In the genomic region with DNA sequence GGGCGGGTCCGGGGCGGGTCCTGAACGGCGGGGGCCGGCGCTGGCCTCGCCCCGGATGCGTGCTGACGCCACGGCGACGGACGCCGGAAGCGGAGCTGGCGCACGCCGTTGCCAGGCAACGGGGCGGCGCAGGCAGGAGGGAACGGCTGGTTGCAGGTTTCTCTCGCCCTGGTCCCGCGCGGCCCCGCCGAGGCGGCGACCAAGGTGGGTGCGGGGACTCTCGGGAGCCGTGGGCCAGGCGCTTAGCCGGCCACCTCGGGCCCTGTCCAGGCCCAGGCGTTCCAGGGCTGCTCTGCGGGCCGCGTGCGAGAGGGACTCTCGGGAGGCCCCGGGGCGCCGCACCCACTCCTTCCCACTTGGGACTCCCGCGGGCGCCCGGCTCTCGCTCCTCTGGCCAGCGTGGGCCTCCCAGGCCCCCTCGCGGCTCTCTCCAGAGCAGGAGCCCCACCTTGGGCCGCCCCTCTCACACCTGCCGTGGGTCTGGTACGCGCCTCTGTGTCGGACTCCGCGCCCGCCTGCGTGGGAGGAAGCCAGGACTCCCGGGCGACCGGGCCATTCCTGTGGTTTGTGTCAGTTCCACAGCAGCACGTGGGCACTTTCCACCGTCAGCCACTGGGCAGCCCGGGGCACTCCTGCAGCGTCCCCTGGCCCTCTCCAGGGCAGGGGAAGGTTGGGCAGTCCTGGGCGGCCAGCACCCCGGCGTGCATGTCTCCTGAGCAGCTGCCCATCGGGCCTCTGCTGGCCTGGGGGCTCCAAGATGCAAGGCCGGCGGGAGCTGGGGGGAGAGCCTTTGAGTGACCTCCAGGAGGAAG, we compare ENCODE assay signal across 8 cellular contexts. TPM values are rescaled to one million over a fixed set of nuclear protein-coding genes. Genes with fewer than 3 reads are reported as not detected.
A peak's percentile ranks its signal among the peaks of the same experiment; 100 is the strongest.
DNase-seq lines count a peak whose midpoint lies in the region; ATAC-seq and TF ChIP-seq lines count a peak whose summit lies in the region.

CLBA1 (plus strand) TSS at position 114 of the 812 bp plus-strand sequence; CDS start at position 758, 644 bp downstream.

- no peaks in the 10 kb centered on the region for H3K4me1 ChIP-seq in GM23338 (ENCODE audit: insufficient read depth)
- peaks cover 18% of the 10 kb centered on the region for H3K4me1 ChIP-seq in SJCRH30
- peaks cover 8% of the 10 kb centered on the region for H3K4me1 ChIP-seq in testis

- DNase-seq in ELR (ENCODE audit: low read depth) (peak; percentile 93), GM23338 (ENCODE audit: low spot score) (peak; percentile 90), LHCN-M2 (ENCODE audit: low read depth) (peak; percentile 81), SJCRH30 (peak; percentile 84 to 90), head of caudate nucleus (peak in 40 of 42 donors; percentile 63 to 95 (median 90)), osteocyte (ENCODE audit: extremely low spot score, unreplicated experiment) (peak; percentile 96), testis (peak; percentile 88)
- peak; percentile 88 for DNase-seq in activated naive CD4-positive, alpha-beta T cell treated with anti-CD3 and anti-CD28 coated beads, Interleukin-2, amount 50 U/mL, for 16 hours

- no peak within 1 kb of the TSS for H3K27ac ChIP-seq in GM23338 (ENCODE audit: low read depth)
- H3K27ac ChIP-seq in SJCRH30, result no peak within 1 kb of the TSS
- peak within 1 kb of the TSS; percentile 56 to 78 for H3K27ac ChIP-seq in testis

- ATAC-seq in GM23338, result peak; percentile 90

- no peak for TF ChIP-seq CTCF in GM23338 (conservative IDR thresholded peaks at IDR 0.05; ENCODE audit: low read depth in 2 of 2)
- no peak for TF ChIP-seq CTCF in osteocyte (IDR thresholded peaks at IDR 0.05)
- TF ChIP-seq CTCF in testis (IDR thresholded peaks at IDR 0.05), result no peak

- H3K27me3 ChIP-seq in GM23338 (ENCODE audit: insufficient read depth), result no peaks in the 10 kb centered on the region
- H3K27me3 ChIP-seq in SJCRH30, result no peaks in the 10 kb centered on the region
- H3K27me3 ChIP-seq in testis, result no peaks in the 10 kb centered on the region

- no peaks in the 10 kb centered on the region for H3F3A ChIP-seq in GM23338 (replicated peaks; ENCODE audit: low read depth)

- H3K4me3 ChIP-seq in GM23338, result peak within 1 kb of the TSS; percentile 68
- H3K4me3 ChIP-seq in SJCRH30, result peak within 1 kb of the TSS; percentile 69
- peak within 1 kb of the TSS; percentile 85 to 87 for H3K4me3 ChIP-seq in testis

- H2AFZ ChIP-seq in GM23338, result no peak within 1 kb of the TSS

- H3K36me3 Mint-ChIP-seq in GM23338 (ENCODE audit: low read depth) (no peaks in the 10 kb centered on the region; the same call in 2 of the 3 replicates), osteocyte (ENCODE audit: unreplicated experiment) (no peaks in the 10 kb centered on the region)

- no peaks in the 10 kb centered on the region for H3K79me2 ChIP-seq in GM23338 (replicated peaks; ENCODE audit: insufficient read depth)

- peak within 1 kb of the TSS; percentile 70 for H3K4me3 Mint-ChIP-seq in GM23338
- H3K4me3 Mint-ChIP-seq in osteocyte (ENCODE audit: unreplicated experiment), result peak within 1 kb of the TSS; percentile 68

- 0% methylated on average over 62 of the region's 77 CpGs; no CpG with 5 or more reads in 1 of the 2 donors for WGBS in testis, 2 donors

- H3K4me1 Mint-ChIP-seq in GM23338, result no peaks in the 10 kb centered on the region; the same call in 2 of the 3 replicates
- peaks cover 12% of the 10 kb centered on the region for H3K4me1 Mint-ChIP-seq in osteocyte (ENCODE audit: unreplicated experiment)

- H3K27ac Mint-ChIP-seq in GM23338 (no peak within 1 kb of the TSS), osteocyte (ENCODE audit: unreplicated experiment) (peak within 1 kb of the TSS; percentile 34)

- no peaks in the 10 kb centered on the region for H3K9me2 ChIP-seq in GM23338 (ENCODE audit: insufficient read depth)

- H3K36me3 ChIP-seq in GM23338 (ENCODE audit: insufficient read depth), result no peaks in the 10 kb centered on the region
- no peaks in the 10 kb centered on the region for H3K36me3 ChIP-seq in SJCRH30
- no peaks in the 10 kb centered on the region for H3K36me3 ChIP-seq in testis (ENCODE audit: low read depth, missing control alignments)

- peak within 1 kb of the TSS; percentile 88 for H3K4me2 ChIP-seq in GM23338

- H4K20me1 ChIP-seq in GM23338 (replicated peaks; ENCODE audit: insufficient read depth), result no peaks in the 10 kb centered on the region

- H3K9me3 ChIP-seq in SJCRH30 (replicated peaks) (no peaks in the 10 kb centered on the region), testis (no peaks in the 10 kb centered on the region)

- intact Hi-C loops in head of caudate nucleus (cut with DNase I), result no loop called here
- intact Hi-C loops in testis (cut with DNase I; ENCODE audit: low total_unique reads), result no loop called here

- H3K27me3 Mint-ChIP-seq in GM23338 (ENCODE audit: insufficient read depth, low read depth, poor library complexity) (peaks cover 3% of the 10 kb centered on the region), osteocyte (ENCODE audit: unreplicated experiment) (no peaks in the 10 kb centered on the region)

- no peaks in the 10 kb centered on the region; the same call in 2 of the 3 replicates for H3K9me3 Mint-ChIP-seq in GM23338
- no peaks in the 10 kb centered on the region for H3K9me3 Mint-ChIP-seq in osteocyte (ENCODE audit: unreplicated experiment)

- TF ChIP-seq POLR2A in testis (IDR thresholded peaks at IDR 0.05), result no peak

TF ChIP-seq in GM23338, 12 proteins besides CTCF, POLR2A, EP300 and RAD21 (continues in another document):
- TF ChIP-seq, protein P1, sequence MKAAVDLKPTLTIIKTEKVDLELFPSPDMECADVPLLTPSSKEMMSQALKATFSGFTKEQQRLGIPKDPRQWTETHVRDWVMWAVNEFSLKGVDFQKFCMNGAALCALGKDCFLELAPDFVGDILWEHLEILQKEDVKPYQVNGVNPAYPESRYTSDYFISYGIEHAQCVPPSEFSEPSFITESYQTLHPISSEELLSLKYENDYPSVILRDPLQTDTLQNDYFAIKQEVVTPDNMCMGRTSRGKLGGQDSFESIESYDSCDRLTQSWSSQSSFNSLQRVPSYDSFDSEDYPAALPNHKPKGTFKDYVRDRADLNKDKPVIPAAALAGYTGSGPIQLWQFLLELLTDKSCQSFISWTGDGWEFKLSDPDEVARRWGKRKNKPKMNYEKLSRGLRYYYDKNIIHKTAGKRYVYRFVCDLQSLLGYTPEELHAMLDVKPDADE (IDR thresholded peaks at IDR 0.05), result no peak

RNA-seq across cellular contexts. Expression of gene CLBA1, which starts in this region (rescaled TPM):
- 1.8 and 4.9 TPM in 2 replicates for total RNA-seq in GM23338 (2014; rRNA removed; shearing (Covaris generic))
- 1.6 and 1.7 TPM in 2 replicates for polyA plus RNA-seq in GM23338 (2016; fragmentation: Nextera tagmentation; extraction: Ambion mirVana)
- 9.4 and 10.8 TPM in 2 replicates for total RNA-seq in LHCN-M2 (2014; rRNA removed)
- 5.2 TPM for polyA plus RNA-seq in LHCN-M2 (2012)
- 2.6 and 3.0 TPM in 2 replicates for total RNA-seq in SJCRH30 (2014; rRNA removed; shearing (Covaris generic))
- total RNA-seq in osteocyte, result 7.5 and 7.7 TPM in 2 replicates
- 10 to 100 TPM; 27.6 to 53.9 TPM for total RNA-seq in testis
- polyA plus RNA-seq in testis (ENCODE audit: insufficient read depth, low read depth, low replicate concordance), result 47.6 TPM

Comparison
In these comparisons a context has a peak if more than half of its experiments do, and no peak if none do; other contexts are left out.
1. RNA of gene CLBA1 (polyA plus RNA-seq): 47.6 TPM in testis (single experiment); 1.6 to 1.7 TPM in GM23338; every median in the first group is over 10 times any median in the second.
2. H3K27ac ChIP-seq: peak in testis (2 of 2); none in GM23338 (single experiment) and SJCRH30 (single experiment).
3. Peak in every context shown above with its lines, with median percentiles within 50 percentile points of each other: DNase-seq and H3K4me3 ChIP-seq.